In genomic region chr6:26204332-26205160, GRCh38 we compare ENCODE assay signal across 8 cellular contexts.
A peak's percentile ranks its signal among the peaks of the same experiment; 100 is the strongest.
DNase-seq lines count a peak whose midpoint lies in the region; TF ChIP-seq lines count a peak whose summit lies in the region.

No MANE protein-coding gene starts in this region.

- no peak overlapping the region for H3K27ac Mint-ChIP-seq in neural crest cell (ENCODE audit: unreplicated experiment)

- WGBS in GM23248 (ENCODE audit: low coverage in 1 of 2, low lambda C conversion rate in 2 of 2, missing lambda C conversion rate in 2 of 2), 2 experiments: 5% methylated on average over 53 of the region's 53 CpGs

- no peaks in the 10 kb centered on the region for H4K20me1 ChIP-seq in DOHH2 (ENCODE audit: control insufficient read depth, insufficient read depth, low read depth, low read length)
- H4K20me1 ChIP-seq in GM23248 (ENCODE audit: insufficient read depth): no peaks in the 10 kb centered on the region

- H3K27me3 ChIP-seq in DOHH2 (ENCODE audit: control insufficient read depth, low read length): no peaks in the 10 kb centered on the region
- no peaks in the 10 kb centered on the region for H3K27me3 ChIP-seq in GM23248 (replicated peaks; ENCODE audit: insufficient read depth)

- peak overlapping the region; percentile 94 for H2AFZ ChIP-seq in GM23248

- H3K9me2 ChIP-seq in DOHH2 (replicated peaks; ENCODE audit: control insufficient read depth, low read length) (no peaks in the 10 kb centered on the region), GM23248 (ENCODE audit: insufficient read depth) (no peaks in the 10 kb centered on the region)

- H3K79me2 ChIP-seq in DOHH2 (ENCODE audit: control insufficient read depth, low read length) (no peaks in the 10 kb centered on the region), GM23248 (ENCODE audit: insufficient read depth) (no peaks in the 10 kb centered on the region)

- TF ChIP-seq CTCF in DOHH2 (IDR thresholded peaks at IDR 0.05; ENCODE audit: low read depth, low read length, poor library complexity, severe bottlenecking) (no peak), LNCaP clone FGC (IDR thresholded peaks at IDR 0.05; ENCODE audit: control insufficient read depth, extremely low read depth, insufficient read depth) (peak; percentile 20; the same call in 1 of the 2 replicates), foreskin fibroblast (IDR thresholded peaks at IDR 0.05; ENCODE audit: low read depth, low read length) (no peak), neural crest cell (conservative IDR thresholded peaks at IDR 0.05) (peak; percentile 39)

- peaks cover 69% of the 10 kb centered on the region for H3F3A ChIP-seq in DOHH2 (ENCODE audit: control insufficient read depth, insufficient read depth)
- peaks cover 34% of the 10 kb centered on the region for H3F3A ChIP-seq in GM23248 (ENCODE audit: insufficient read depth)

- no peak overlapping the region for H3K4me3 Mint-ChIP-seq in neural crest cell

- H3K9me3 ChIP-seq in DOHH2 (ENCODE audit: control insufficient read depth, insufficient read depth, low read length): no peaks in the 10 kb centered on the region
- no peaks in the 10 kb centered on the region for H3K9me3 ChIP-seq in GM23248 (ENCODE audit: low read depth)

- H3K9ac ChIP-seq in GM23248: peak overlapping the region; percentile 89

- H3K27me3 Mint-ChIP-seq in neural crest cell (ENCODE audit: low read depth): peaks cover 11% of the 10 kb centered on the region

- H3K9me3 Mint-ChIP-seq in neural crest cell: no peaks in the 10 kb centered on the region

- H3K27ac ChIP-seq in DOHH2 (ENCODE audit: low read depth, low read length) (peak overlapping the region; percentile 92), GM23248 (peak overlapping the region; percentile 95), substantia nigra (ENCODE audit: low read depth, low read length, poor library complexity, severe bottlenecking) (peak overlapping the region; percentile 86)

- peaks cover 9% of the 10 kb centered on the region for H3K36me3 ChIP-seq in DOHH2 (ENCODE audit: control insufficient read depth, low read length)
- no peaks in the 10 kb centered on the region for H3K36me3 ChIP-seq in GM23248 (ENCODE audit: low read depth)

- peaks cover 3% of the 10 kb centered on the region for H3K36me3 Mint-ChIP-seq in neural crest cell (ENCODE audit: low read depth)

- H3K4me3 ChIP-seq in DOHH2 (ENCODE audit: low read length) (peak overlapping the region; percentile 79), GM23248 (peak overlapping the region; percentile 84), LNCaP clone FGC (ENCODE audit: low read depth, low read length) (peak overlapping the region; percentile 93), foreskin fibroblast (ENCODE audit: low read depth in 1 of 2, low read length in 2 of 2) (peak overlapping the region; percentile 66 to 89)

- in situ Hi-C loops in GM23248 (cut with MboI): no loop called here

- peaks cover 71% of the 10 kb centered on the region for H3K4me1 ChIP-seq in DOHH2 (ENCODE audit: control insufficient read depth, low read length)
- 0 out of 2 replicates have a peak, but pooled peaks cover 12% of the 10 kb centered on the region for H3K4me1 ChIP-seq in GM23248 (ENCODE audit: insufficient read depth)

- H3K4me2 ChIP-seq in DOHH2 (ENCODE audit: low read length) (peak overlapping the region; percentile 89), GM23248 (ENCODE audit: unreplicated experiment) (peak overlapping the region; percentile 90)

- DNase-seq in GM23248 (peak; percentile 99), LNCaP clone FGC (ENCODE audit: low read depth) (peak; percentile 94), RPMI7951 (ENCODE audit: low read depth) (peak; percentile 99), foreskin fibroblast (peak; percentile 99), neural crest cell (ENCODE audit: low read depth, low spot score) (peak; percentile 80), substantia nigra (lab: John Stamatoyannopoulos, UW) (peak; percentile 42 to 97 (median 92))
- DNase-seq in activated effector memory CD4-positive, alpha-beta T cell treated with Interleukin-2 at 50 U/mL for 16 hours: peak; percentile 72

- peaks cover 29% of the 10 kb centered on the region for H3K4me1 Mint-ChIP-seq in neural crest cell

Comparison
In these comparisons a context has a peak if more than half of its experiments do, and no peak if none do; other contexts are left out.
1. Peak in every context shown above with its lines: DNase-seq, H3K4me3 ChIP-seq and H3K27ac ChIP-seq.
2. CTCF ChIP-seq: peak in LNCaP clone FGC (single experiment) and neural crest cell (single experiment); none in DOHH2 (single experiment) and foreskin fibroblast (single experiment).